ENCODE assay signal across 9 cellular contexts in the genomic region with DNA sequence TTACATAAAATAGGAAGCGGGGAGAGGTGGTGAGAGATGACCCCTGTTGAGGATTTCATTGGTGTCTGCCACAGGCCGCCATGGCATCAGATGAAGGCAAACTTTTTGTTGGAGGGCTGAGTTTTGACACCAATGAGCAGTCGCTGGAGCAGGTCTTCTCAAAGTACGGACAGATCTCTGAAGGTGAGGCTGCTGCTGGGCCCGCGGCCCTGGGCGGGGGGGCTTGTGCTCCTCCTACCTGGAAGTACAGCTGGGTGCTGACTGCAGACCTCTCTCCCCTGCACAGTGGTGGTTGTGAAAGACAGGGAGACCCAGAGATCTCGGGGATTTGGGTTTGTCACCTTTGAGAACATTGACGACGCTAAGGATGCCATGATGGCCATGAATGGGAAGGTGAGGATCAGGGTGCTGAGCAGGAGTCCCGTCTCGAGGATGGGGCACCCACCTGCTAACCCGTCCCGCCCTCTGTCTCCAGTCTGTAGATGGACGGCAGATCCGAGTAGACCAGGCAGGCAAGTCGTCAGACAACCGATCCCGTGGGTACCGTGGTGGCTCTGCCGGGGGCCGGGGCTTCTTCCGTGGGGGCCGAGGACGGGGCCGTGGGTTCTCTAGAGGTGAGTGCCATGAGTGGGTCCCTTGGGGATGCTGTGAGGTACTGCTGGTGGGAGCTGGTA. TPM values are rescaled to one million over a fixed set of nuclear protein-coding genes. Genes with fewer than 3 reads are reported as not detected.
A peak's percentile ranks its signal among the peaks of the same experiment; 100 is the strongest.
DNase-seq lines count a peak whose midpoint lies in the region; ATAC-seq, FAIRE-seq and TF ChIP-seq lines count a peak whose summit lies in the region.
"Had no signal": no experiment of that assay in that cellular context is flagged by ENCODE, and none has a peak within 500 bp of the region (broad histone marks: within the 10 kb centered on the region; RNA-seq: fewer than 3 reads in every experiment).

No MANE protein-coding gene starts in this region.

- H3K4me1 ChIP-seq in OCI-LY7 (ENCODE audit: insufficient read depth, low read length, poor library complexity, severe bottlenecking) = peaks cover 74% of the 10 kb centered on the region
- H3K4me1 ChIP-seq in endothelial cell of umbilical vein (ENCODE audit: control insufficient read depth, extremely low read depth, insufficient read depth, low read length) = peaks cover 38% of the 10 kb centered on the region
- peaks cover 27 to 31% of the 10 kb centered on the region in 2 experiments for H3K4me1 ChIP-seq in trophoblast cell (ENCODE audit: control insufficient read depth in 1 of 2, insufficient read depth in 2 of 2, low read length in 2 of 2)

- CTCF ChIA-PET in Calu3 (lab: Charles Lee) (no interaction called here), OCI-LY7 (lab: Charles Lee; ENCODE audit: unreplicated experiment) (no interaction called here), endothelial cell of umbilical vein (lab: Charles Lee) (interaction anchor here (3.9 kb wide), 1 partner anchor 27 kb away, joined by 42 read pairs; no protein-coding TSS in a partner anchor)

- H3K9me2 ChIP-seq in OCI-LY7 (ENCODE audit: insufficient read depth, low read length) = no peaks in the 10 kb centered on the region

- peak overlapping the region; percentile 87 for H3K27ac Mint-ChIP-seq in Calu3 (ENCODE audit: unreplicated experiment)

- H4K12ac ChIP-seq in trophoblast cell (ENCODE audit: low read depth, low read length) = no peak overlapping the region

- H3K27me3 Mint-ChIP-seq in Calu3 (ENCODE audit: unreplicated experiment) = no peaks in the 10 kb centered on the region

- H3K4me3 ChIP-seq in OCI-LY7 (ENCODE audit: low read depth, low read length, poor library complexity, severe bottlenecking) = peak overlapping the region; percentile 82
- H3K4me3 ChIP-seq in endothelial cell of umbilical vein (replicated peaks in 1 of 3; ENCODE audit: insufficient read depth in 1 of 3, low read depth in 1 of 3, low read length in 3 of 3) = no peak overlapping the region
- no peak overlapping the region for H3K4me3 ChIP-seq in trophoblast cell (ENCODE audit: low read depth, low read length)

- no peak overlapping the region for H2AK5ac ChIP-seq in trophoblast cell (ENCODE audit: low read length)

- intact Hi-C loops in Calu3 (cut with micrococcal nuclease; ENCODE audit: unreplicated experiment) (no loop called here), OCI-LY7 (cut with micrococcal nuclease; ENCODE audit: unreplicated experiment) (no loop called here), endothelial cell of umbilical vein (cut with micrococcal nuclease) (no loop called here)

- dilution Hi-C loops in endothelial cell of umbilical vein (cut with MboI; ENCODE audit: extremely low pct_ligation_motif_present, low sequenced_read_pairs) = no loop called here

- no peak overlapping the region for H2BK120ac ChIP-seq in trophoblast cell (ENCODE audit: insufficient read depth, low read length, poor library complexity)

- WGBS in trophoblast cell (ENCODE audit: extremely low coverage, insufficient coverage, insufficient read length) = no CpG with 5 or more reads among the region's 26 CpGs

- no peak overlapping the region for H3K23ac ChIP-seq in trophoblast cell (ENCODE audit: low read length)

- TF ChIP-seq POLR2A in endothelial cell of umbilical vein (IDR thresholded peaks at IDR 0.05; ENCODE audit: low read depth, low read length) = no peak

- H3K79me1 ChIP-seq in trophoblast cell (ENCODE audit: low read length) = peaks cover 22% of the 10 kb centered on the region

- no peak overlapping the region for H4K91ac ChIP-seq in trophoblast cell (ENCODE audit: low read depth, low read length)

- H3K27ac ChIP-seq in OCI-LY7 (ENCODE audit: low read depth, low read length, poor library complexity, severe bottlenecking) (peak overlapping the region; percentile 69), endothelial cell of umbilical vein (ENCODE audit: insufficient read depth, low read depth, low read length) (no peak overlapping the region), trophoblast cell (ENCODE audit: low read depth, low read length) (no peak overlapping the region)

- ATAC-seq in GM19397 (IDR thresholded peaks at IDR 0.05; ENCODE audit: unreplicated experiment) (no peak), HG02840 (IDR thresholded peaks at IDR 0.05; ENCODE audit: low FRiP score, unreplicated experiment) (no peak), GM18498 (IDR thresholded peaks at IDR 0.05; ENCODE audit: unreplicated experiment) (no peak)

- H3K4ac ChIP-seq in trophoblast cell (ENCODE audit: low read depth, low read length) = peak overlapping the region; percentile 65

- H3K4me3 Mint-ChIP-seq in Calu3 (ENCODE audit: low read depth, unreplicated experiment) = peak overlapping the region; percentile 92

- BruUV-seq in Calu3 (replicated peaks; lab: Mats Ljungman, UMichigan) (no TSS peak), OCI-LY7 (replicated peaks; lab: Mats Ljungman, UMichigan) (no TSS peak), endothelial cell of umbilical vein (replicated peaks; lab: Mats Ljungman, UMichigan) (no TSS peak)

- TF ChIP-seq CTCF in Calu3 (IDR thresholded peaks at IDR 0.05; ENCODE audit: unreplicated experiment) (no peak), OCI-LY7 (conservative IDR thresholded peaks at IDR 0.05; ENCODE audit: low read length) (no peak), endothelial cell of umbilical vein (IDR thresholded peaks at IDR 0.05; ENCODE audit: extremely low read depth in 1 of 2, insufficient read depth in 1 of 2, low read depth in 1 of 2, low read length in 2 of 2) (no peak)

- no peak overlapping the region for H2BK5ac ChIP-seq in trophoblast cell (ENCODE audit: low read depth, low read length, poor library complexity)

- H3K4me2 ChIP-seq in OCI-LY7 (ENCODE audit: low read length) = peak overlapping the region; percentile 100
- peak overlapping the region; percentile 96 for H3K4me2 ChIP-seq in endothelial cell of umbilical vein (ENCODE audit: insufficient read depth, low read length)
- H3K4me2 ChIP-seq in trophoblast cell (ENCODE audit: low read length) = peak overlapping the region; percentile 24

- H3K9me1 ChIP-seq in endothelial cell of umbilical vein (replicated peaks; ENCODE audit: control insufficient read depth, extremely low read depth, insufficient read depth, low read length) = no peaks in the 10 kb centered on the region

- no peak overlapping the region for H3K18ac ChIP-seq in trophoblast cell (ENCODE audit: low read length)

- peaks cover 39% of the 10 kb centered on the region for H3K4me1 Mint-ChIP-seq in Calu3 (ENCODE audit: low read depth, unreplicated experiment)

- no peak for FAIRE-seq in endothelial cell of umbilical vein (lab: Jason Lieb, UNC)

- H3K9me3 Mint-ChIP-seq in Calu3 (ENCODE audit: low read depth, unreplicated experiment) = no peaks in the 10 kb centered on the region

- POLR2A ChIA-PET in OCI-LY7 (lab: Charles Lee) = no interaction called here
- POLR2A ChIA-PET in endothelial cell of umbilical vein (lab: Charles Lee) = no interaction called here

- H4K20me1 ChIP-seq in OCI-LY7 (ENCODE audit: insufficient read depth, low read length) (peaks cover 3% of the 10 kb centered on the region; the same call in 1 of the 2 replicates), endothelial cell of umbilical vein (replicated peaks; ENCODE audit: control insufficient read depth, extremely low read depth, insufficient read depth, low read length) (no peaks in the 10 kb centered on the region)

- H3K36me3 Mint-ChIP-seq in Calu3 (ENCODE audit: insufficient read depth, unreplicated experiment) = peaks cover 92% of the 10 kb centered on the region

- H3K79me2 ChIP-seq in OCI-LY7 (ENCODE audit: insufficient read depth, low read depth, low read length) (peaks cover 47% of the 10 kb centered on the region), endothelial cell of umbilical vein (ENCODE audit: control insufficient read depth, insufficient read depth, low read length) (peaks cover 45% of the 10 kb centered on the region), trophoblast cell (ENCODE audit: control insufficient read depth, insufficient read depth, low read length, poor library complexity) (peaks cover 20% of the 10 kb centered on the region)

- peak overlapping the region; percentile 97 for H3K9ac ChIP-seq in endothelial cell of umbilical vein (replicated peaks; ENCODE audit: extremely low read depth, insufficient read depth, low read length)
- H3K9ac ChIP-seq in trophoblast cell (ENCODE audit: low read length) = no peak overlapping the region

- H3K36me3 ChIP-seq in OCI-LY7 (ENCODE audit: insufficient read depth, low read length) (peaks cover 57% of the 10 kb centered on the region), endothelial cell of umbilical vein (ENCODE audit: control insufficient read depth in 2 of 2, extremely low read depth in 1 of 2, insufficient read depth in 2 of 2, low read length in 2 of 2) (peaks cover 23 to 34% of the 10 kb centered on the region in 2 experiments), trophoblast cell (ENCODE audit: control insufficient read depth in 1 of 2, insufficient read depth in 2 of 2, low read length in 2 of 2) (peaks cover 42% of the 10 kb centered on the region in 2 experiments)

- DNase-seq in Calu3 = no peak
- peak; percentile 48 for DNase-seq in OCI-LY7 (ENCODE audit: low spot score)
- DNase-seq in endothelial cell of umbilical vein (ENCODE audit: low read depth, low spot score) = no peak
- no peak for DNase-seq in trophoblast cell
- DNase-seq in CD1c-positive myeloid dendritic cell (ENCODE audit: extremely low spot score) = no peak

- H3K9me3 ChIP-seq in OCI-LY7 (ENCODE audit: low read length) = no peaks in the 10 kb centered on the region
- H3K9me3 ChIP-seq in endothelial cell of umbilical vein (replicated peaks; ENCODE audit: control insufficient read depth, insufficient read depth, low read length) = no peaks in the 10 kb centered on the region
- H3K9me3 ChIP-seq in trophoblast cell (ENCODE audit: insufficient read depth, low read depth, low read length) = no peaks in the 10 kb centered on the region

- H3K14ac ChIP-seq in trophoblast cell (ENCODE audit: low read length) = no peak overlapping the region

- H4K8ac ChIP-seq in trophoblast cell (ENCODE audit: low read depth, low read length) = no peak overlapping the region

- H3K27me3 ChIP-seq in endothelial cell of umbilical vein (ENCODE audit: control insufficient read depth in 2 of 2, insufficient read depth in 2 of 2, low read length in 2 of 2) = no peaks in the 10 kb centered on the region
- no peaks in the 10 kb centered on the region for H3K27me3 ChIP-seq in trophoblast cell (ENCODE audit: insufficient read depth, low read length)

- no peak overlapping the region for H2BK12ac ChIP-seq in trophoblast cell (ENCODE audit: low read length)

- H2AFZ ChIP-seq in OCI-LY7 (ENCODE audit: low read length) (no peak overlapping the region), endothelial cell of umbilical vein (ENCODE audit: low read depth, low read length) (no peak overlapping the region), trophoblast cell (ENCODE audit: insufficient read depth, low read length, poor library complexity) (no peak overlapping the region)

RNA-seq across cellular contexts. Expression of gene CIRBP, which starts 1.9 kb away (rescaled TPM):
- total RNA-seq in Calu3 (2022) (102 and 112 TPM in 2 replicates), OCI-LY7 (2022) (309 and 321 TPM in 2 replicates), endothelial cell of umbilical vein (225 and 229 TPM in 2 replicates)
- 278 and 287 TPM in 2 replicates for total RNA-seq in OCI-LY7 (2014; rRNA removed; shearing (Covaris generic))
- 267 and 439 TPM in 2 replicates for polyA plus RNA-seq in endothelial cell of umbilical vein
- polyA plus RNA-seq in endothelial cell of umbilical vein (2011; cell fraction: cytosol; rRNA removed) = 345 and 381 TPM in 2 replicates
- 851 and 1,301 TPM in 2 replicates for polyA plus RNA-seq in endothelial cell of umbilical vein (2011; cell fraction: nucleus; rRNA removed)
- 199 and 231 TPM in 2 replicates for polyA plus RNA-seq in endothelial cell of umbilical vein (2012)
- polyA minus RNA-seq in endothelial cell of umbilical vein = 136 and 186 TPM in 2 replicates
- polyA minus RNA-seq in endothelial cell of umbilical vein (2011; cell fraction: cytosol; rRNA and poly(A)+ RNA removed) = 43.9 TPM
- polyA minus RNA-seq in endothelial cell of umbilical vein (2011; cell fraction: nucleus; rRNA and poly(A)+ RNA removed) = 105 and 121 TPM in 2 replicates
- polyA plus RNA-seq in trophoblast cell (2013) = 116 and 120 TPM in 2 replicates

RNA-seq across cellular contexts. Expression of gene FAM174C, which starts 4.3 kb away (rescaled TPM):
- 32.9 and 34.4 TPM in 2 replicates for total RNA-seq in Calu3 (2022)
- total RNA-seq in OCI-LY7 (2014; rRNA removed; shearing (Covaris generic)) = 52.6 and 53.2 TPM in 2 replicates
- total RNA-seq in OCI-LY7 (2022) = 79.8 and 81.5 TPM in 2 replicates
- total RNA-seq in endothelial cell of umbilical vein = 46.7 and 47.5 TPM in 2 replicates
- polyA plus RNA-seq in endothelial cell of umbilical vein = 83.9 and 127 TPM in 2 replicates
- polyA plus RNA-seq in endothelial cell of umbilical vein (2011; cell fraction: cytosol; rRNA removed) = 45.5 and 62.4 TPM in 2 replicates
- 22.4 and 27.0 TPM in 2 replicates for polyA plus RNA-seq in endothelial cell of umbilical vein (2011; cell fraction: nucleus; rRNA removed)
- 36.7 and 43.6 TPM in 2 replicates for polyA plus RNA-seq in endothelial cell of umbilical vein (2012)
- polyA minus RNA-seq in endothelial cell of umbilical vein = 10.6 and 15.2 TPM in 2 replicates
- polyA minus RNA-seq in endothelial cell of umbilical vein (2011; cell fraction: cytosol; rRNA and poly(A)+ RNA removed) = 70.9 TPM
- 5.8 and 8.0 TPM in 2 replicates for polyA minus RNA-seq in endothelial cell of umbilical vein (2011; cell fraction: nucleus; rRNA and poly(A)+ RNA removed)
- polyA plus RNA-seq in trophoblast cell (2013) = 58.5 and 63.2 TPM in 2 replicates

RNA-seq across cellular contexts. Expression of gene EFNA2, which starts 14.7 kb away (rescaled TPM):
- total RNA-seq in Calu3 (2022) (0.90 and 0.95 TPM in 2 replicates), OCI-LY7 (2022) (not detected in 2 replicates), endothelial cell of umbilical vein (1.1 and 2.5 TPM in 2 replicates)
- not detected in 2 replicates for total RNA-seq in OCI-LY7 (2014; rRNA removed; shearing (Covaris generic))
- 0.52 and 0.99 TPM in 2 replicates for polyA plus RNA-seq in endothelial cell of umbilical vein
- 0.31 and 0.58 TPM in 2 replicates for polyA plus RNA-seq in endothelial cell of umbilical vein (2011; cell fraction: cytosol; rRNA removed)
- polyA plus RNA-seq in endothelial cell of umbilical vein (2011; cell fraction: nucleus; rRNA removed) = 0.36 and 0.42 TPM in 2 replicates
- polyA plus RNA-seq in endothelial cell of umbilical vein (2012) = 0.44 and 1.2 TPM in 2 replicates
- not detected in 2 replicates for polyA minus RNA-seq in endothelial cell of umbilical vein
- 2.5 TPM for polyA minus RNA-seq in endothelial cell of umbilical vein (2011; cell fraction: cytosol; rRNA and poly(A)+ RNA removed)
- polyA minus RNA-seq in endothelial cell of umbilical vein (2011; cell fraction: nucleus; rRNA and poly(A)+ RNA removed) = not detected in 2 replicates
- 7.2 and 7.3 TPM in 2 replicates for polyA plus RNA-seq in trophoblast cell (2013)
- total RNA-seq: T-helper 2 cell treated with Interferon-gamma antibody and Interleukin-4, amounts not matched to agents 100 ng/mL and 5 ng/mL, for 36 hours had no signal

RNA-seq across cellular contexts. Expression of gene MIDN, which starts 22.6 kb away (rescaled TPM):
- 61.8 and 72.4 TPM in 2 replicates for total RNA-seq in Calu3 (2022)
- total RNA-seq in OCI-LY7 (2014; rRNA removed; shearing (Covaris generic)) = 11.7 and 20.3 TPM in 2 replicates
- 70.9 and 75.8 TPM in 2 replicates for total RNA-seq in OCI-LY7 (2022)
- total RNA-seq in endothelial cell of umbilical vein = 85.9 and 107 TPM in 2 replicates
- 20.0 and 23.6 TPM in 2 replicates for polyA plus RNA-seq in endothelial cell of umbilical vein
- 8.3 and 13.6 TPM in 2 replicates for polyA plus RNA-seq in endothelial cell of umbilical vein (2011; cell fraction: cytosol; rRNA removed)
- polyA plus RNA-seq in endothelial cell of umbilical vein (2011; cell fraction: nucleus; rRNA removed) = 26.3 and 27.8 TPM in 2 replicates
- 16.1 and 27.1 TPM in 2 replicates for polyA plus RNA-seq in endothelial cell of umbilical vein (2012)
- polyA minus RNA-seq in endothelial cell of umbilical vein = 13.6 and 16.8 TPM in 2 replicates
- 34.1 TPM for polyA minus RNA-seq in endothelial cell of umbilical vein (2011; cell fraction: cytosol; rRNA and poly(A)+ RNA removed)
- polyA minus RNA-seq in endothelial cell of umbilical vein (2011; cell fraction: nucleus; rRNA and poly(A)+ RNA removed) = 10.2 and 42.0 TPM in 2 replicates
- polyA plus RNA-seq in trophoblast cell (2013) = 159 and 165 TPM in 2 replicates

RNA-seq across cellular contexts. Expression of gene ATP5F1D, which starts 29.4 kb away (rescaled TPM):
- total RNA-seq in Calu3 (2022) (86.6 and 91.8 TPM in 2 replicates), OCI-LY7 (2022) (207 and 266 TPM in 2 replicates), endothelial cell of umbilical vein (190 and 192 TPM in 2 replicates)
- 51.8 and 82.1 TPM in 2 replicates for total RNA-seq in OCI-LY7 (2014; rRNA removed; shearing (Covaris generic))
- 167 and 236 TPM in 2 replicates for polyA plus RNA-seq in endothelial cell of umbilical vein
- polyA plus RNA-seq in endothelial cell of umbilical vein (2011; cell fraction: cytosol; rRNA removed) = 55.6 and 104 TPM in 2 replicates
- polyA plus RNA-seq in endothelial cell of umbilical vein (2011; cell fraction: nucleus; rRNA removed) = 31.6 and 37.8 TPM in 2 replicates
- 93.2 and 184 TPM in 2 replicates for polyA plus RNA-seq in endothelial cell of umbilical vein (2012)
- polyA minus RNA-seq in endothelial cell of umbilical vein = 27.5 and 56.7 TPM in 2 replicates
- 231 TPM for polyA minus RNA-seq in endothelial cell of umbilical vein (2011; cell fraction: cytosol; rRNA and poly(A)+ RNA removed)
- polyA minus RNA-seq in endothelial cell of umbilical vein (2011; cell fraction: nucleus; rRNA and poly(A)+ RNA removed) = 9.3 and 13.8 TPM in 2 replicates
- 106 and 107 TPM in 2 replicates for polyA plus RNA-seq in trophoblast cell (2013)

Comparison
In these comparisons a context has a peak if more than half of its experiments do, and no peak if none do; other contexts are left out.
1. H3K4me2 ChIP-seq: peak in every context shown above with its lines; median percentile 100 in OCI-LY7; 96 in endothelial cell of umbilical vein; 24 in trophoblast cell.